Comparison of ENCODE assay signal across 8 cellular contexts in the genomic region with DNA sequence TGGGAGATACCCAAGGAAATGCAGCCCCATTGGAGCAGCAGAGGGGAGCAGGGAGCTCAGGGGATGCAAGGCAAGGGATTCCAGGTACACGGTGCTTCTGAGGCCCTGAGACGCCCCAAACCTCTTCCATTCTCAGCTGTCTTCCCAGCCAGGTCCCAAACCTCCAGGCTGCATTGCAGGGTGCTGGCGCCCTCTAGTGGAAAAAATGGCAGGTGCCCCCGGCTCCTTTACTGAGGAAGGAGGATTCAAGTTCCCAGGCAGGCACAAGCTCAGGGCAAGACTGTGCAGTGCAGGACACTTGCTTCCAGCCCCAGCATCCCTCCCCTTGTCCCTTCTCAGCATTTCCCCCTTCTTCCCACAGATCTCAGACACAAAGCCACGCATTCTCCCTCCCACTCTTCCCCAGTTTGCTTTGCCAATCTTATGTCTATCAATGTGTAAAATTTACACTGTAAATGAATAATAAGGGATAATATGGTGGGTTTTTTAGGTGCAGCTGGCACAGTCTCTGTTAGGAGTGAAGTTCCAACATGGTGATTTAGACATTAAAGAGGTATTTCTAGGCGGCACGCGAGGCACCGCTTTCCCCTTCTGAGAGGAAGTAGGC. TPM values are rescaled to one million over a fixed set of nuclear protein-coding genes. Genes with fewer than 3 reads are reported as not detected.
DNase-seq lines count a peak whose midpoint lies in the region; ATAC-seq and TF ChIP-seq lines count a peak whose summit lies in the region.

No MANE protein-coding gene starts in this region.

- H2AFZ ChIP-seq in KMS-11 (ENCODE audit: low read depth) = no peak overlapping the region

- no peak overlapping the region for H3K4me3 Mint-ChIP-seq in activated naive CD8-positive, alpha-beta T cell treated with anti-CD3 and anti-CD28 coated beads, Interleukin-2, amount 50 U/mL, for 24 hours

- no peaks in the 10 kb centered on the region for H3K9me3 Mint-ChIP-seq in activated naive CD8-positive, alpha-beta T cell treated with anti-CD3 and anti-CD28 coated beads, Interleukin-2, amount 50 U/mL, for 24 hours

- no peaks in the 10 kb centered on the region for H3K27me3 ChIP-seq in KMS-11 (ENCODE audit: insufficient read depth, low read depth)
- no peaks in the 10 kb centered on the region for H3K27me3 ChIP-seq in left ventricle myocardium inferior (ENCODE audit: low read depth)

- H3K4me2 ChIP-seq in KMS-11 = no peak overlapping the region

- H3K4me1 ChIP-seq in KMS-11 (ENCODE audit: low read depth, poor library complexity, severe bottlenecking) (peaks cover 5% of the 10 kb centered on the region), left ventricle myocardium inferior (no peaks in the 10 kb centered on the region)

- no peaks in the 10 kb centered on the region for H3K36me3 Mint-ChIP-seq in activated naive CD8-positive, alpha-beta T cell treated with anti-CD3 and anti-CD28 coated beads, Interleukin-2, amount 50 U/mL, for 24 hours (ENCODE audit: low read depth)

- H3K36me3 ChIP-seq in KMS-11 (ENCODE audit: insufficient read depth) = no peaks in the 10 kb centered on the region
- H3K36me3 ChIP-seq in left ventricle myocardium inferior = no peaks in the 10 kb centered on the region

- ATAC-seq in GM21360 (IDR thresholded peaks at IDR 0.05; ENCODE audit: unreplicated experiment) = peak; percentile 54
- ATAC-seq in activated naive CD8-positive, alpha-beta T cell treated with anti-CD3 and anti-CD28 coated beads, Interleukin-2, amount 50 U/mL, for 24 hours = peak; percentile 49
- no peak for ATAC-seq in GM18505 (IDR thresholded peaks at IDR 0.05; ENCODE audit: unreplicated experiment)

- no peaks in the 10 kb centered on the region for H4K20me1 ChIP-seq in KMS-11 (ENCODE audit: insufficient read depth)

- H3K27ac ChIP-seq in KMS-11 = no peak overlapping the region
- H3K27ac ChIP-seq in left ventricle myocardium inferior (replicated peaks) = no peak overlapping the region

- no peak overlapping the region for H3K9ac ChIP-seq in KMS-11

- DNase-seq in COLO668 (lab: John Stamatoyannopoulos, UW; ENCODE audit: unreplicated experiment) = peak; percentile 34
- peak; percentile 10 for DNase-seq in SKM-1 (lab: John Stamatoyannopoulos, UW; ENCODE audit: unreplicated experiment)
- DNase-seq in activated naive CD8-positive, alpha-beta T cell treated with anti-CD3 and anti-CD28 coated beads, Interleukin-2, amount 50 U/mL, for 24 hours = peak; percentile 79
- DNase-seq in left ventricle myocardium inferior = peak; percentile 56
- peak; percentile 35 for DNase-seq in renal cortical epithelial cell (ENCODE audit: low read depth)

- intact Hi-C loops in left ventricle myocardium inferior (cut with micrococcal nuclease) = no loop called here

- H3K79me2 ChIP-seq in KMS-11 (ENCODE audit: insufficient read depth, low read depth) = no peaks in the 10 kb centered on the region

- TF ChIP-seq CTCF in KMS-11 (conservative IDR thresholded peaks at IDR 0.05; ENCODE audit: low read depth, low read length) (peak; percentile 92), left ventricle myocardium inferior (IDR thresholded peaks at IDR 0.05; ENCODE audit: borderline replicate concordance) (peak; percentile 93)

- TF ChIP-seq POLR2A in GM18505 (IDR thresholded peaks at IDR 0.05; ENCODE audit: borderline replicate concordance, extremely low read depth, insufficient read depth, insufficient read length) = no peak

- H3K27me3 Mint-ChIP-seq in activated naive CD8-positive, alpha-beta T cell treated with anti-CD3 and anti-CD28 coated beads, Interleukin-2, amount 50 U/mL, for 24 hours = peaks cover 13% of the 10 kb centered on the region

- no peak overlapping the region for H3K4me3 ChIP-seq in KMS-11 (IDR thresholded peaks at IDR 0.05; ENCODE audit: insufficient read depth, low read depth, low read length)
- H3K4me3 ChIP-seq in left ventricle myocardium inferior = no peak overlapping the region

- no peaks in the 10 kb centered on the region for H3K9me3 ChIP-seq in left ventricle myocardium inferior (replicated peaks)

- H3K27ac Mint-ChIP-seq in activated naive CD8-positive, alpha-beta T cell treated with anti-CD3 and anti-CD28 coated beads, Interleukin-2, amount 50 U/mL, for 24 hours = no peak overlapping the region

- H3K4me1 Mint-ChIP-seq in activated naive CD8-positive, alpha-beta T cell treated with anti-CD3 and anti-CD28 coated beads, Interleukin-2, amount 50 U/mL, for 24 hours = no peaks in the 10 kb centered on the region

RNA-seq across cellular contexts. Expression of gene GPAM, which starts 46.1 kb away (rescaled TPM):
- total RNA-seq in left ventricle myocardium inferior = 22.2 TPM
- total RNA-seq in renal cortical epithelial cell = 8.5 and 14.9 TPM in 2 replicates

Comparison
In these comparisons a context has a peak if more than half of its experiments do, and no peak if none do; other contexts are left out.
1. DNase-seq: peak in every context shown above with its lines; median percentile 79 in activated naive CD8-positive, alpha-beta T cell treated with anti-CD3 and anti-CD28 coated beads, Interleukin-2, amount 50 U/mL, for 24 hours; 56 in left ventricle myocardium inferior; 35 in renal cortical epithelial cell; 34 in COLO668; 10 in SKM-1.